8 cellular contexts compared by ENCODE assay signal in the genomic region with DNA sequence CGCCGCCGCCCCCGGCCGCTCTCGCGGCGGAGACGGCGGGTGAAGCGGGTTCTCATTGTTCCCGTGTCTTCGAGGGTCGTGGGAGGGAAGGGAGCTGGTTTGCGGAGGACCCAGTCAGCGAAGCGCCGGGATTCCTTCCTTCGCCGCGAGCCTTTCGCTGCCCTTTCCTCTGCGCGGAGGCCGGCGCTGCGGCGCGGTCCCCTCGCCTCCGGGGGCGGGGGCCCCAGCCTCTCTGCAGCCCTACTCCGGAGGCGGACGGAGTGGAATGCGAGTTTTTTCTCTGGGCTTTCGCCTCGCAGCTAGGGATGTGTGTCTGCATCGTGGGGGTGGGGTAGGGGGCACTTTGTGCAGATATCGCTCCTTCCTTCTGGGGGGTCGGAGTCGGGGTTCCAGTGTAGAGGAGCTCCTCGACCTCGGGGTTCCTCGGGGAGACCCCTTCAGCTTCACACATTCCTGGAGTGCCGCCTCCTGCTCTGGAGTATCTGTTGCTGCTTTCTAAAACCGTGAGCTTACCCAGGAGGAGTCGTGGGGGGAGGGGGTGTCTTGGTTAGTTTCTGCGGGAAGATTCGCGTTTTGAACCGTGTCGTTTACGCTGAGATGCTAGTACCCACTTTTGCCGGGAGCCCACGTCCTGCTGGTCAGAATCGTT. TPM values are rescaled to one million over a fixed set of nuclear protein-coding genes. Genes with fewer than 3 reads are reported as not detected.
DNase-seq lines count a peak whose midpoint lies in the region; ATAC-seq and TF ChIP-seq lines count a peak whose summit lies in the region.

No MANE protein-coding gene starts in this region.

- no peaks in the 10 kb centered on the region for H3K27me3 ChIP-seq in Panc1 (ENCODE audit: control insufficient read depth, insufficient read depth, low read length)
- H3K27me3 ChIP-seq in ascending aorta: no peaks in the 10 kb centered on the region
- no peaks in the 10 kb centered on the region for H3K27me3 ChIP-seq in hepatocyte

- H3K79me2 ChIP-seq in hepatocyte: peaks cover 47% of the 10 kb centered on the region

- in situ Hi-C loops in Panc1 (cut with HindIII; ENCODE audit: low pct_unique_long_range_greater_than_20kb, low sequenced_read_pairs): no loop called here

- BruUV-seq in Panc1 (replicated peaks; lab: Mats Ljungman, UMichigan): no TSS peak

- peak overlapping the region; percentile 82 for H3K4me3 ChIP-seq in AG10803 (ENCODE audit: low read length)
- H3K4me3 ChIP-seq in Panc1 (ENCODE audit: low read depth in 2 of 2, low read length in 2 of 2): peak overlapping the region; percentile 87 to 91
- H3K4me3 ChIP-seq in ascending aorta: peak overlapping the region; percentile 73 to 87
- H3K4me3 ChIP-seq in hepatocyte: peak overlapping the region; percentile 97

- H4K20me1 ChIP-seq in hepatocyte (ENCODE audit: insufficient read depth, poor library complexity, severe bottlenecking): peaks cover 45% of the 10 kb centered on the region

- peaks cover 18% of the 10 kb centered on the region; the same call in 1 of the 2 replicates for H3K4me1 ChIP-seq in Panc1 (ENCODE audit: control insufficient read depth, insufficient read depth, low read length)
- peaks cover 0 to 18% of the 10 kb centered on the region in 2 donors for H3K4me1 ChIP-seq in ascending aorta
- peaks cover 12% of the 10 kb centered on the region for H3K4me1 ChIP-seq in hepatocyte (ENCODE audit: insufficient read depth)

- CTCF ChIA-PET in Panc1 (lab: Charles Lee): interaction anchor here (0.6 kb wide), 1 partner anchor 1700 kb away, joined by 7 read pairs; no protein-coding TSS in a partner anchor

- TF ChIP-seq CTCF in AG10803 (conservative IDR thresholded peaks at IDR 0.05; ENCODE audit: low read length): no peak
- TF ChIP-seq CTCF in Panc1 (IDR thresholded peaks at IDR 0.05): no peak
- TF ChIP-seq CTCF in ascending aorta (IDR thresholded peaks at IDR 0.05): no peak
- no peak for TF ChIP-seq CTCF in hepatocyte (IDR thresholded peaks at IDR 0.05; ENCODE audit: poor library complexity)

- under 1% methylated on average over 40 of the region's 57 CpGs for WGBS in hepatocyte (ENCODE audit: low lambda C conversion rate, missing lambda C conversion rate)

- peak overlapping the region; percentile 92 for H3K4me2 ChIP-seq in hepatocyte

- no peaks in the 10 kb centered on the region for H3K9me3 ChIP-seq in Panc1 (ENCODE audit: control insufficient read depth, insufficient read depth, low read depth, low read length)
- H3K9me3 ChIP-seq in ascending aorta: no peaks in the 10 kb centered on the region
- H3K9me3 ChIP-seq in hepatocyte (ENCODE audit: low read depth): no peaks in the 10 kb centered on the region

- ATAC-seq in GM18867 (IDR thresholded peaks at IDR 0.05; ENCODE audit: unreplicated experiment) (peak; percentile 25), HG03108 (IDR thresholded peaks at IDR 0.05; ENCODE audit: unreplicated experiment) (peak; percentile 20), Panc1 (peak; percentile 65), sciatic nerve (peak; percentile 63)

- DNase-seq in AG10803 (ENCODE audit: low read depth) (peak; percentile 17), Panc1 (ENCODE audit: low read depth, low spot score) (no peak), ascending aorta (ENCODE audit: low spot score in 2 of 2) (no peak), hepatocyte (ENCODE audit: low spot score) (peak; percentile 74), sciatic nerve (ENCODE audit: low spot score) (peak; percentile 61), DMS79 treated with DMSO at 0.1 percent for 48 hours (lab: John Stamatoyannopoulos, UW) (no peak)

- intact Hi-C loops in Panc1 (cut with micrococcal nuclease; ENCODE audit: unreplicated experiment): no loop called here
- intact Hi-C loops in ascending aorta (cut with DNase I): loop anchor here (2.0 to 5.0 kb wide), 3 partner anchors 111 to 291 kb away; partner anchors contain the start of genes EDEM3, SWT1 and TRMT1L
- intact Hi-C loops in sciatic nerve (cut with DNase I): no loop called here

- POLR2A ChIA-PET in Panc1 (lab: Charles Lee): interaction anchor here (0.6 to 0.8 kb wide), 4 partner anchors 10 to 784 kb away, joined by 3 to 20 read pairs (median 6); no protein-coding TSS in a partner anchor

- H3K27ac ChIP-seq in Panc1 (ENCODE audit: low read length) (peak overlapping the region; percentile 81), ascending aorta (peak overlapping the region; percentile 82 to 88), hepatocyte (peak overlapping the region; percentile 99)

- no peaks in the 10 kb centered on the region; the same call in 1 of the 2 replicates for H3K36me3 ChIP-seq in Panc1 (ENCODE audit: control insufficient read depth, insufficient read depth, low read length)
- H3K36me3 ChIP-seq in ascending aorta: no peaks in the 10 kb centered on the region
- no peaks in the 10 kb centered on the region for H3K36me3 ChIP-seq in hepatocyte (replicated peaks; ENCODE audit: insufficient read depth, low read depth)

- H3K9me2 ChIP-seq in hepatocyte (replicated peaks; ENCODE audit: insufficient read depth): no peaks in the 10 kb centered on the region

- peak overlapping the region; percentile 97 for H2AFZ ChIP-seq in hepatocyte

RNA-seq across cellular contexts. Expression of gene RNF2, which starts 0.6 kb away (rescaled TPM):
- total RNA-seq in Panc1 (2021; ENCODE audit: unreplicated experiment) (32.8 TPM), ascending aorta (4.0 TPM), hepatocyte (24.6 and 27.0 TPM in 2 replicates), sciatic nerve (21.1 TPM)
- 15.4 TPM for polyA plus RNA-seq in Panc1 (2012; ENCODE audit: insufficient read length)
- 15.7 and 20.3 TPM in 2 replicates for polyA plus RNA-seq in hepatocyte

Comparison
In these comparisons a context has a peak if more than half of its experiments do, and no peak if none do; other contexts are left out.
1. DNase-seq: peak in AG10803 (single experiment), hepatocyte (single experiment) and sciatic nerve (single experiment); none in Panc1 (single experiment), ascending aorta (0 of 2) and DMS79 treated with DMSO at 0.1 percent for 48 hours (single experiment).
2. Peak in every context shown above with its lines, with median percentiles within 50 percentile points of each other: H3K4me3 ChIP-seq, ATAC-seq and H3K27ac ChIP-seq.